In genomic region chr3:48151058-48151806, GRCh38 we compare ENCODE assay signal across 8 cellular contexts. TPM values are rescaled to one million over a fixed set of nuclear protein-coding genes. Genes with fewer than 3 reads are reported as not detected.
DNase-seq lines count a peak whose midpoint lies in the region; ATAC-seq, FAIRE-seq and TF ChIP-seq lines count a peak whose summit lies in the region.

No MANE protein-coding gene starts in this region.

- DNase-seq in C1 segment of cervical spinal cord (lab: John Stamatoyannopoulos, UW) (peak in 12 of 14 donors; percentile 5 to 49 (median 37)), NCI-H2081 treated with DMSO at 0.1 percent for 48 hours (lab: John Stamatoyannopoulos, UW) (peak; percentile 15), caudate nucleus (lab: John Stamatoyannopoulos, UW) (peak in 52 of 61 donors; percentile 4 to 71 (median 37)), kidney (peak; percentile 86)
- peak in 3 of 4 experiments; percentile 5 to 6 (median 6) for DNase-seq in activated CD4-positive, CD25-positive, alpha-beta regulatory T cell (lab: John Stamatoyannopoulos, UW)
- DNase-seq in stimulated activated CD4-positive, alpha-beta T cell treated with anti-CD3 and anti-CD28 coated beads, Interleukin-15, amount 100 ng/mL, for 24 hours, result peak; percentile 72

- H3K9me3 ChIP-seq in kidney (ENCODE audit: control insufficient read depth in 1 of 2, low read length in 2 of 2), result no peaks in the 10 kb centered on the region

- H3K9ac ChIP-seq in kidney (ENCODE audit: low read length in 2 of 2), result no peak overlapping the region

- FAIRE-seq in kidney (lab: Jason Lieb, UNC), result no peak

- H3K4me1 ChIP-seq in kidney (ENCODE audit: control insufficient read depth in 1 of 2, insufficient read depth in 1 of 2, low read depth in 1 of 2, low read length in 2 of 2), result peaks cover 5 to 11% of the 10 kb centered on the region in 2 donors

- H3K4me3 ChIP-seq in kidney (ENCODE audit: low read length in 2 of 2), result no peak overlapping the region

- peak; percentile 66 for TF ChIP-seq CTCF in kidney (IDR thresholded peaks at IDR 0.05; ENCODE audit: borderline replicate concordance, extremely low read depth, insufficient read depth)

- ATAC-seq in GM21723 (IDR thresholded peaks at IDR 0.05; ENCODE audit: unreplicated experiment) (peak; percentile 68), GM19023 (IDR thresholded peaks at IDR 0.05; ENCODE audit: unreplicated experiment) (no peak)

- H3K27ac ChIP-seq in caudate nucleus (ENCODE audit: low read depth, low read length) (peak overlapping the region; percentile 32), kidney (ENCODE audit: low read depth in 2 of 2, low read length in 2 of 2) (peak overlapping the region; percentile 26 to 36)

- H3K36me3 ChIP-seq in kidney (ENCODE audit: control insufficient read depth in 1 of 2, insufficient read depth in 2 of 2, low read length in 2 of 2), result no peaks in the 10 kb centered on the region

- intact Hi-C loops in kidney (cut with DNase I), result loop anchor here (10.0 kb wide), 1 partner anchor 306 kb away; no protein-coding TSS in a partner anchor

RNA-seq across cellular contexts. Expression of gene CDC25A, which starts 37.0 kb away (rescaled TPM):
- 0.88 TPM for total RNA-seq in kidney
- 1.6 TPM for polyA plus RNA-seq in kidney (ENCODE audit: insufficient read depth, low read depth, low replicate concordance)

Comparison
In these comparisons a context has a peak if more than half of its experiments do, and no peak if none do; other contexts are left out.
1. DNase-seq: peak in every context shown above with its lines; median percentile 86 in kidney; 72 in stimulated activated CD4-positive, alpha-beta T cell treated with anti-CD3 and anti-CD28 coated beads, Interleukin-15, amount 100 ng/mL, for 24 hours; 37 in C1 segment of cervical spinal cord; 37 in caudate nucleus; 15 in NCI-H2081 treated with DMSO at 0.1 percent for 48 hours; 6 in activated CD4-positive, CD25-positive, alpha-beta regulatory T cell.